ENCODE assay signal across 8 cellular contexts in genomic region chr16:53131050-53131362, GRCh38.
DNase-seq lines count a peak whose midpoint lies in the region; ATAC-seq, FAIRE-seq and TF ChIP-seq lines count a peak whose summit lies in the region.

No MANE protein-coding gene starts in this region.

- no peaks in the 10 kb centered on the region for H3K36me3 Mint-ChIP-seq in CD4-positive, CD25-positive, alpha-beta regulatory T cell
- H3K36me3 Mint-ChIP-seq in T-cell: no peaks in the 10 kb centered on the region

- no peak overlapping the region for H3K27ac Mint-ChIP-seq in CD4-positive, CD25-positive, alpha-beta regulatory T cell
- H3K27ac Mint-ChIP-seq in T-cell: no peak overlapping the region

- H3K4me1 Mint-ChIP-seq in CD4-positive, CD25-positive, alpha-beta regulatory T cell: peaks cover 6 to 32% (median 20%) of the 10 kb centered on the region in 4 donors
- peaks cover 15 to 28% (median 15%) of the 10 kb centered on the region in 3 donors for H3K4me1 Mint-ChIP-seq in T-cell

- no peaks in the 10 kb centered on the region for H3K27me3 Mint-ChIP-seq in CD4-positive, CD25-positive, alpha-beta regulatory T cell
- no peaks in the 10 kb centered on the region for H3K27me3 Mint-ChIP-seq in T-cell

- H3K4me3 ChIP-seq in CD4-positive, CD25-positive, alpha-beta regulatory T cell (ENCODE audit: low read depth, low read length): no peak overlapping the region
- peak overlapping the region; percentile 73 for H3K4me3 ChIP-seq in H7 (ENCODE audit: insufficient read depth, low read depth, low read length)
- no peak overlapping the region for H3K4me3 ChIP-seq in kidney (ENCODE audit: low read length in 2 of 2)
- H3K4me3 ChIP-seq in urinary bladder (ENCODE audit: low read depth, low read length): peak overlapping the region; percentile 100

- no peak for FAIRE-seq in kidney (lab: Jason Lieb, UNC)

- H3K4me3 Mint-ChIP-seq in CD4-positive, CD25-positive, alpha-beta regulatory T cell: peak overlapping the region in 3 of 4 donors; percentile 84 to 88 (median 87)
- peak overlapping the region; percentile 65 to 78 (median 72) for H3K4me3 Mint-ChIP-seq in T-cell

- POLR2A ChIA-PET in T-cell (lab: Charles Lee): no interaction called here

- no peaks in the 10 kb centered on the region for H3K9me3 ChIP-seq in CD4-positive, CD25-positive, alpha-beta regulatory T cell (ENCODE audit: control insufficient read depth in 2 of 2, low read length in 2 of 2)
- H3K9me3 ChIP-seq in kidney (ENCODE audit: control insufficient read depth in 1 of 2, low read length in 2 of 2): no peaks in the 10 kb centered on the region

- no peaks in the 10 kb centered on the region for H3K9me3 Mint-ChIP-seq in CD4-positive, CD25-positive, alpha-beta regulatory T cell
- H3K9me3 Mint-ChIP-seq in T-cell: no peaks in the 10 kb centered on the region

- CTCF ChIA-PET in T-cell (lab: Charles Lee): no interaction called here

- H3K27ac ChIP-seq in CD4-positive, CD25-positive, alpha-beta regulatory T cell (ENCODE audit: insufficient read depth, low read length, poor library complexity, severe bottlenecking): peak overlapping the region; percentile 66
- H3K27ac ChIP-seq in kidney (ENCODE audit: low read depth in 2 of 2, low read length in 2 of 2): peak overlapping the region; percentile 89 to 91
- H3K27ac ChIP-seq in urinary bladder (ENCODE audit: low read depth): peak overlapping the region; percentile 97

- no peak overlapping the region for H3K9ac ChIP-seq in kidney (ENCODE audit: low read length in 2 of 2)

- no peak for ATAC-seq in CD4-positive, CD25-positive, alpha-beta regulatory T cell (ENCODE audit: low read depth in 2 of 2)
- ATAC-seq in T-cell (replicated peaks in 1 of 4) (peak in 1 of 4 experiments; percentile 1), HG03025 (IDR thresholded peaks at IDR 0.05; ENCODE audit: low FRiP score, unreplicated experiment) (no peak)

- H3K27me3 ChIP-seq in CD4-positive, CD25-positive, alpha-beta regulatory T cell (ENCODE audit: control insufficient read depth, insufficient read depth, low read length): no peaks in the 10 kb centered on the region
- no peaks in the 10 kb centered on the region for H3K27me3 ChIP-seq in H7 (ENCODE audit: control insufficient read depth, insufficient read depth, low read length)

- intact Hi-C loops in kidney (cut with DNase I): no loop called here

- 2% methylated on average over 42 of the region's 46 CpGs for WGBS in urinary bladder

- H3K36me3 ChIP-seq in CD4-positive, CD25-positive, alpha-beta regulatory T cell (ENCODE audit: control insufficient read depth, insufficient read depth, low read length): no peaks in the 10 kb centered on the region
- H3K36me3 ChIP-seq in H7 (replicated peaks; ENCODE audit: control insufficient read depth, insufficient read depth, low read length): no peaks in the 10 kb centered on the region
- H3K36me3 ChIP-seq in kidney (ENCODE audit: control insufficient read depth in 1 of 2, insufficient read depth in 2 of 2, low read length in 2 of 2): no peaks in the 10 kb centered on the region
- no peaks in the 10 kb centered on the region for H3K36me3 ChIP-seq in urinary bladder (ENCODE audit: insufficient read depth)

- TF ChIP-seq CTCF in kidney (IDR thresholded peaks at IDR 0.05; ENCODE audit: borderline replicate concordance, extremely low read depth, insufficient read depth): no peak

- no peak for DNase-seq in CD4-positive, CD25-positive, alpha-beta regulatory T cell
- no peak for DNase-seq in H7
- peak in 2 of 34 experiments; percentile 0 to 4 for DNase-seq in T-cell
- no peak for DNase-seq in kidney
- no peak for DNase-seq in stimulated activated CD4-positive, alpha-beta T cell treated with anti-CD3 and anti-CD28 coated beads, Interleukin-1b, Interleukin-23, amount 100 ng/mL, for 48 hours
- no peak for DNase-seq in hippocampal formation (lab: John Stamatoyannopoulos, UW)

- peaks cover 9% of the 10 kb centered on the region for H3K4me1 ChIP-seq in CD4-positive, CD25-positive, alpha-beta regulatory T cell (ENCODE audit: control insufficient read depth, insufficient read depth, low read length, poor library complexity, severe bottlenecking)
- H3K4me1 ChIP-seq in kidney (ENCODE audit: control insufficient read depth in 1 of 2, insufficient read depth in 1 of 2, low read depth in 1 of 2, low read length in 2 of 2): peaks cover 4 to 15% of the 10 kb centered on the region in 2 donors
- no peaks in the 10 kb centered on the region for H3K4me1 ChIP-seq in urinary bladder (ENCODE audit: insufficient read depth)

Comparison
In these comparisons a context has a peak if more than half of its experiments do, and no peak if none do; other contexts are left out.
1. H3K4me3 ChIP-seq: peak in H7 (single experiment) and urinary bladder (single experiment); none in CD4-positive, CD25-positive, alpha-beta regulatory T cell (single experiment) and kidney (0 of 2).
2. Peak in every context shown above with its lines, with median percentiles within 50 percentile points of each other: H3K27ac ChIP-seq.